ENCODE assay signal across 25 cellular contexts in the genomic region with DNA sequence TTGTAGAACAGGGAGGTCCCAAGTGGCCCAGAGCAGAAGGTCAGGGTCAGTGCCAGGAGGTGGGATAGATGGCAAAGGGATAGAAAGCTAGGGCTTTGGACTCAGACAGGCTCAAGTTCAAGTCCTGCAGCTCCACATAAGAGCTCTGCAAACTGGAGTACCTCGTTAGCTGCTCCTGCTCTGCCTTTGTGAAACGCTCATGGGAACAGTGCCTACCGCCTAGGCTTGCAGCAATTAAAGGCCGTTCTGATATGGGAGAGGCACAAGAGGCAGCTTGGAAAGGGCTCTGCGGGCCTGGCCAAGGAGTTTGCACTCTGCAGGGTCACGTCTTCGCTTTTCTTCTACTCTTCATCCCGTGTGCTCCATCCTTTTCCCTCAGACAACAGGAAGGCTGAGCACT. TPM values are rescaled to one million over a fixed set of nuclear protein-coding genes. Genes with fewer than 3 reads are reported as not detected.
DNase-seq lines count a peak whose midpoint lies in the region; ATAC-seq, FAIRE-seq and TF ChIP-seq lines count a peak whose summit lies in the region.
"Had no signal": no experiment of that assay in that cellular context is flagged by ENCODE, and none has a peak within 500 bp of the region (broad histone marks: within the 10 kb centered on the region; RNA-seq: fewer than 3 reads in every experiment).

No MANE protein-coding gene starts in this region.

- no peaks in the 10 kb centered on the region for H3K79me2 ChIP-seq in HepG2 (ENCODE audit: insufficient read depth, low read length)

- H4K20me1 ChIP-seq in HepG2 (ENCODE audit: insufficient read depth, low read length), result no peaks in the 10 kb centered on the region

- no peaks in the 10 kb centered on the region for H3K27me3 Mint-ChIP-seq in nephron progenitor cell (ENCODE audit: low read depth, poor library complexity)

- intact Hi-C loops in HepG2 (cut with micrococcal nuclease; ENCODE audit: unreplicated experiment), result no loop called here
- intact Hi-C loops in right lobe of liver (cut with DNase I), result no loop called here

- CTCF ChIA-PET in HepG2 (lab: Yijun Ruan, JAX; ENCODE audit: low intra/inter-chr PET ratio, low total read pairs), result no interaction called here

- WGBS in HepG2 (ENCODE audit: low lambda C conversion rate), result 35% methylated on average over 3 of the region's 8 CpGs
- WGBS in right lobe of liver (ENCODE audit: insufficient coverage, low coverage, low lambda C conversion rate, missing lambda C conversion rate), result 71% methylated on average over 5 of the region's 8 CpGs

- no peaks in the 10 kb centered on the region for H3K9me3 ChIP-seq in HepG2 (ENCODE audit: low read length)
- no peaks in the 10 kb centered on the region for H3K9me3 ChIP-seq in right lobe of liver
- H3K9me3 ChIP-seq: Peyer's patch had no signal

- peaks cover 8% of the 10 kb centered on the region for H3K9me3 Mint-ChIP-seq in nephron progenitor cell
- no peaks in the 10 kb centered on the region for H3K9me3 Mint-ChIP-seq in activated naive CD4-positive, alpha-beta T cell treated with anti-CD3 and anti-CD28 coated beads, Interleukin-2, amount 50 U/mL, for 72 hours

- POLR2A ChIA-PET in HepG2 (lab: Yijun Ruan, JAX), result no interaction called here

- no peak for TF ChIP-seq CTCF in HepG2 (CRISPR knock-in tag; IDR thresholded peaks at IDR 0.05)
- TF ChIP-seq CTCF in right lobe of liver (IDR thresholded peaks at IDR 0.05), result no peak
- no peak for TF ChIP-seq CTCF in nephron progenitor cell (IDR thresholded peaks at IDR 0.05)

- no peak overlapping the region for H3K9ac ChIP-seq in HepG2 (ENCODE audit: insufficient read depth, low read depth, low read length)
- H3K9ac ChIP-seq: KMS-11 had no signal

- H3K27ac ChIP-seq in HepG2 (ENCODE audit: extremely low read length, insufficient read depth, low read length), result no peak overlapping the region
- H3K27ac ChIP-seq in right lobe of liver, result no peak overlapping the region
- H3K27ac ChIP-seq: KMS-11, Peyer's patch had no signal

- H3K27me3 ChIP-seq in HepG2 (ENCODE audit: control insufficient read depth in 1 of 2, insufficient read depth in 2 of 2, low read length in 2 of 2) (peaks cover 0 to 16% of the 10 kb centered on the region in 2 experiments; a peak in 2 of 5 replicates), right lobe of liver (no peaks in the 10 kb centered on the region)
- H3K27me3 ChIP-seq: Peyer's patch had no signal

- H2AFZ ChIP-seq in HepG2 (ENCODE audit: low read length), result no peak overlapping the region

- TF ChIP-seq EP300 in HepG2 (IDR thresholded peaks at IDR 0.05; ENCODE audit: low read depth in 2 of 2, low read length in 2 of 2) (no peak), HepG2 (CRISPR knock-in tag; IDR thresholded peaks at IDR 0.05; ENCODE audit: borderline replicate concordance) (no peak)

- no peak overlapping the region for H3K4me3 ChIP-seq in HepG2 (replicated peaks in 1 of 3; ENCODE audit: insufficient read depth in 1 of 3, low read depth in 2 of 3, low read length in 3 of 3)
- no peak overlapping the region for H3K4me3 ChIP-seq in right lobe of liver
- H3K4me3 ChIP-seq: Peyer's patch had no signal

- H3K4me3 Mint-ChIP-seq in nephron progenitor cell, result no peak overlapping the region
- H3K4me3 Mint-ChIP-seq: CD4-positive, alpha-beta memory T cell had no signal

- no peaks in the 10 kb centered on the region for H3K36me3 Mint-ChIP-seq in nephron progenitor cell (ENCODE audit: low read depth)
- no peaks in the 10 kb centered on the region for H3K36me3 Mint-ChIP-seq in activated naive CD4-positive, alpha-beta T cell treated with anti-CD3 and anti-CD28 coated beads, Interleukin-2, amount 50 U/mL, for 72 hours
- H3K36me3 Mint-ChIP-seq: CD4-positive, alpha-beta memory T cell had no signal

- H3K27ac Mint-ChIP-seq in nephron progenitor cell, result peak overlapping the region; percentile 3
- H3K27ac Mint-ChIP-seq in activated naive CD4-positive, alpha-beta T cell treated with anti-CD3 and anti-CD28 coated beads, Interleukin-2, amount 50 U/mL, for 72 hours, result no peak overlapping the region

- no peak for TF ChIP-seq RAD21 in HepG2 (CRISPR knock-in tag; IDR thresholded peaks at IDR 0.05)

- no TSS peak for BruUV-seq in HepG2 (replicated peaks; lab: Mats Ljungman, UMichigan)

- TF ChIP-seq POLR2A in HepG2 (IDR thresholded peaks at IDR 0.05; ENCODE audit: insufficient read depth in 1 of 2, low read depth in 2 of 2, low read length in 2 of 2), result no peak
- TF ChIP-seq POLR2A in right lobe of liver (IDR thresholded peaks at IDR 0.05), result no peak

- H3K4me2 ChIP-seq in HepG2 (ENCODE audit: low read depth, low read length), result no peak overlapping the region
- H3K4me2 ChIP-seq: KMS-11 had no signal

- in situ Hi-C loops in HepG2 (cut with HindIII; ENCODE audit: extremely low pct_ligation_motif_present, low pct_unique_long_range_greater_than_20kb), result no loop called here

- DNase-seq in HepG2 (ENCODE audit: low spot score) (peak; percentile 33), right lobe of liver (no peak), NCI-H69 (lab: John Stamatoyannopoulos, UW) (peak; percentile 16), nephron progenitor cell (no peak), Ammon's horn (ENCODE audit: low spot score) (no peak)
- no peak for DNase-seq in activated naive CD4-positive, alpha-beta T cell treated with anti-CD3 and anti-CD28 coated beads, Interleukin-2, amount 50 U/mL, for 72 hours (ENCODE audit: low spot score in 2 of 2)
- DNase-seq: CD4-positive, alpha-beta memory T cell; COR-L47; DMS79; EL; GF-D8; IMR-90; NCI-H1092 treated with DMSO at 0.1 percent for 48 hours; NCI-H1436; NCI-H187; NCI-H2171; NCI-H526 treated with DMSO at 0.1 percent for 48 hours; Peyer's patch; SHP77 treated with DMSO at 0.1 percent for 48 hours; T-helper 1 cell had no signal

- no peak for FAIRE-seq in HepG2 (lab: Jason Lieb, UNC)
- FAIRE-seq: A204.1, GM12891 had no signal

- H3K4me1 ChIP-seq in HepG2 (ENCODE audit: insufficient read depth, low read length) (no peaks in the 10 kb centered on the region), right lobe of liver (peaks cover 0 to 9% (median 0%) of the 10 kb centered on the region in 4 donors)

- no peaks in the 10 kb centered on the region for H3K36me3 ChIP-seq in HepG2 (replicated peaks in 1 of 2; ENCODE audit: control insufficient read depth in 1 of 2, insufficient read depth in 2 of 2, low read length in 2 of 2)
- no peaks in the 10 kb centered on the region for H3K36me3 ChIP-seq in right lobe of liver
- H3K36me3 ChIP-seq: Peyer's patch had no signal

- peak; percentile 41; the same call in 2 of the 3 replicates for ATAC-seq in HepG2
- no peak for ATAC-seq in right lobe of liver
- ATAC-seq in GM21576 (IDR thresholded peaks at IDR 0.05; ENCODE audit: unreplicated experiment), result no peak
- ATAC-seq in activated naive CD4-positive, alpha-beta T cell treated with anti-CD3 and anti-CD28 coated beads, Interleukin-2, amount 50 U/mL, for 72 hours, result no peak
- ATAC-seq: HCT116 had no signal

- H3K4me1 Mint-ChIP-seq in nephron progenitor cell, result peaks cover 66% of the 10 kb centered on the region

TF ChIP-seq in HepG2, 621 proteins besides CTCF, POLR2A, EP300 and RAD21 (continues in another document):
- TF ChIP-seq ZSCAN25 (CRISPR knock-in tag; IDR thresholded peaks at IDR 0.05) (no peak), CHD2 (IDR thresholded peaks at IDR 0.05; ENCODE audit: low read depth, low read length) (no peak), KAT7 (CRISPR knock-in tag; IDR thresholded peaks at IDR 0.05; ENCODE audit: borderline replicate concordance) (no peak), CCDC6 (CRISPR knock-in tag; IDR thresholded peaks at IDR 0.05) (no peak)

RNA-seq across cellular contexts. Expression of gene MAP1LC3B2, which starts 54.1 kb away (rescaled TPM):
- 0.60 and 0.70 TPM in 2 replicates for total RNA-seq in HepG2 (2016; rRNA removed; fragmentation: Illumina TruSeq; extraction: Trizol)
- 0.62 TPM in 1 of 2 replicates, not detected in the other for total RNA-seq in HepG2 (2016; cell fraction: cytosol; rRNA removed; fragmentation: Illumina TruSeq; extraction: Trizol; ENCODE audit: low read depth)
- total RNA-seq in HepG2 (2016; cell fraction: insoluble cytoplasmic fraction; rRNA removed; fragmentation: Illumina TruSeq; extraction: Trizol), result 0.84 and 0.98 TPM in 2 replicates
- not detected in 2 replicates for total RNA-seq in HepG2 (2016; cell fraction: membrane; rRNA removed; fragmentation: Illumina TruSeq; extraction: Trizol)
- total RNA-seq in HepG2 (2016; cell fraction: nucleus; rRNA removed; fragmentation: Illumina TruSeq; extraction: Trizol), result 0.81 TPM in 1 of 2 replicates, not detected in the other
- 2.1 and 2.2 TPM in 2 replicates for polyA plus RNA-seq in HepG2 (2011; rRNA removed)
- 0.27 and 1.1 TPM in 2 replicates for polyA plus RNA-seq in HepG2 (2011; cell fraction: cytosol; rRNA removed)
- 0.38 TPM in 1 of 2 replicates, not detected in the other for polyA plus RNA-seq in HepG2 (2011; cell fraction: nucleus; rRNA removed)
- polyA plus RNA-seq in HepG2 (2012), result 6.8 and 8.0 TPM in 2 replicates
- polyA plus RNA-seq in HepG2 (2016; cell fraction: cytosol; fragmentation: Illumina TruSeq; extraction: Trizol; ENCODE audit: low read depth), result 0.40 and 1.3 TPM in 2 replicates
- polyA plus RNA-seq in HepG2 (2016; cell fraction: insoluble cytoplasmic fraction; fragmentation: Illumina TruSeq; extraction: Trizol; ENCODE audit: low read depth), result 2.8 and 3.3 TPM in 2 replicates
- polyA plus RNA-seq in HepG2 (2016; cell fraction: membrane; fragmentation: Illumina TruSeq; extraction: Trizol; ENCODE audit: low read depth), result 0.83 and 1.4 TPM in 2 replicates
- polyA plus RNA-seq in HepG2 (2016; cell fraction: nucleus; fragmentation: Illumina TruSeq; extraction: Trizol; ENCODE audit: insufficient read depth, low read depth), result 1.6 and 1.9 TPM in 2 replicates
- 0.46 and 0.84 TPM in 2 replicates for polyA minus RNA-seq in HepG2 (2011; rRNA and poly(A)+ RNA removed; ENCODE audit: low replicate concordance)
- polyA minus RNA-seq in HepG2 (2011; cell fraction: cytosol; rRNA and poly(A)+ RNA removed), result not detected in 2 replicates
- polyA minus RNA-seq in HepG2 (2011; cell fraction: nucleus; rRNA and poly(A)+ RNA removed), result not detected in 2 replicates
- 1 to 10 TPM in 1 of 6 experiments, under 1 TPM in 2, not detected in 3; 0.59 to 1.0 (median 0.70) TPM for total RNA-seq in right lobe of liver
- total RNA-seq in activated naive CD4-positive, alpha-beta T cell treated with anti-CD3 and anti-CD28 coated beads, Interleukin-2, amount 50 U/mL, for 72 hours, result under 1 TPM in 1 of 2 donors, not detected in 1; 0.66 TPM
- total RNA-seq: IMR-90 had no signal

Comparison
In these comparisons a context has a peak if more than half of its experiments do, and no peak if none do; other contexts are left out.
1. DNase-seq: peak in HepG2 (single experiment) and NCI-H69 (single experiment); none in right lobe of liver (0 of 3), nephron progenitor cell (single experiment), activated naive CD4-positive, alpha-beta T cell treated with anti-CD3 and anti-CD28 coated beads, Interleukin-2, amount 50 U/mL, for 72 hours (0 of 2) and Ammon's horn (single experiment).